In the genomic region with DNA sequence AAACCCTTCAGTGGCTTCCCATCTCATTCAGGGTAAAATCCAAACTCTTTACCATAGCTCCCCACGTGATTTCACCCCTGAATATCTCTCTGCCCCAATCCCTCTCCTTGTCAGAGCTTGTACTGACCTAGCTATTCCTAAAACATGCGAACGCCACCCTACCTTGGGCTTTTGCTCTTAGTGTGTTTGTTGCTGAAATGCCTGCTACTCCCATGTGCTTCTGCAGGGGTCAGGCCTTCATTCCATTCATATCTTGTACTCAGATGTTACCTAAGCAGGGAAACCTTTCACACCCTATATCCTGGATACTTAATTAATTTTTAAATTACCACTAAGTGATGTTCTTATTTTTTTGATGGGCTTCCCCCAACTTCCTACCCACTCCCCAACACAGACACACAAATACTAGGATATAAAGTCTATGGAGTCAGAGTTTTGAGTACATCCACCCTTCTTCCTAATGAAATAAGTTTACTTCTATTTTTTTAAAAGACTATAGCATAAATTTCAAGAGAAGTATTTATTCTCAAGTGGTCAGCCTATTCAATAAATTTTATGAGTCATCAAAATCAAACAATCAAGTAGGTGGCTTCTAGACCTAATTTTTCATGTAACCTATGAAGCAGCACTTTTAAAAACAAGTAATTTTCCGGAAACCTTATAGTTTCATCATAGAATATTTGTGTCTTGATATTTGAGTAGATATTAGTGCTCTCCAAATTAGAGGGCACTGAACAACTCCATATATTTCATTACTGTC, we compare ENCODE assay signal across 1 cellular context.
TF ChIP-seq lines count a peak whose summit lies in the region.

No MANE protein-coding gene starts in this region.

TF ChIP-seq in HCT116, 20 proteins besides CTCF, POLR2A, EP300 and RAD21:
- TF ChIP-seq, protein P1, sequence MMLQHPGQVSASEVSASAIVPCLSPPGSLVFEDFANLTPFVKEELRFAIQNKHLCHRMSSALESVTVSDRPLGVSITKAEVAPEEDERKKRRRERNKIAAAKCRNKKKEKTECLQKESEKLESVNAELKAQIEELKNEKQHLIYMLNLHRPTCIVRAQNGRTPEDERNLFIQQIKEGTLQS (IDR thresholded peaks at IDR 0.05), result no peak
- TF ChIP-seq ELF1 (IDR thresholded peaks at IDR 0.05; ENCODE audit: borderline replicate concordance, low read depth), result no peak
- TF ChIP-seq SRF (IDR thresholded peaks at IDR 0.05; ENCODE audit: low read depth), result no peak
- no peak for TF ChIP-seq EZH2phosphoT487 (IDR thresholded peaks at IDR 0.05; ENCODE audit: borderline replicate concordance)
- no peak for TF ChIP-seq JUND (IDR thresholded peaks at IDR 0.05)
- no peak for TF ChIP-seq CBX3 (IDR thresholded peaks at IDR 0.05; ENCODE audit: low read depth)
- no peak for TF ChIP-seq ZFX (IDR thresholded peaks at IDR 0.05)
- TF ChIP-seq POLR2AphosphoS5 (IDR thresholded peaks at IDR 0.05; ENCODE audit: low read depth, low read length), result no peak
- TF ChIP-seq TCF7L2 (IDR thresholded peaks at IDR 0.05; ENCODE audit: borderline replicate concordance, extremely low read depth, insufficient read depth, insufficient read length), result no peak
- TF ChIP-seq CEBPB (IDR thresholded peaks at IDR 0.05; ENCODE audit: low read depth), result no peak
- TF ChIP-seq, protein P2, sequence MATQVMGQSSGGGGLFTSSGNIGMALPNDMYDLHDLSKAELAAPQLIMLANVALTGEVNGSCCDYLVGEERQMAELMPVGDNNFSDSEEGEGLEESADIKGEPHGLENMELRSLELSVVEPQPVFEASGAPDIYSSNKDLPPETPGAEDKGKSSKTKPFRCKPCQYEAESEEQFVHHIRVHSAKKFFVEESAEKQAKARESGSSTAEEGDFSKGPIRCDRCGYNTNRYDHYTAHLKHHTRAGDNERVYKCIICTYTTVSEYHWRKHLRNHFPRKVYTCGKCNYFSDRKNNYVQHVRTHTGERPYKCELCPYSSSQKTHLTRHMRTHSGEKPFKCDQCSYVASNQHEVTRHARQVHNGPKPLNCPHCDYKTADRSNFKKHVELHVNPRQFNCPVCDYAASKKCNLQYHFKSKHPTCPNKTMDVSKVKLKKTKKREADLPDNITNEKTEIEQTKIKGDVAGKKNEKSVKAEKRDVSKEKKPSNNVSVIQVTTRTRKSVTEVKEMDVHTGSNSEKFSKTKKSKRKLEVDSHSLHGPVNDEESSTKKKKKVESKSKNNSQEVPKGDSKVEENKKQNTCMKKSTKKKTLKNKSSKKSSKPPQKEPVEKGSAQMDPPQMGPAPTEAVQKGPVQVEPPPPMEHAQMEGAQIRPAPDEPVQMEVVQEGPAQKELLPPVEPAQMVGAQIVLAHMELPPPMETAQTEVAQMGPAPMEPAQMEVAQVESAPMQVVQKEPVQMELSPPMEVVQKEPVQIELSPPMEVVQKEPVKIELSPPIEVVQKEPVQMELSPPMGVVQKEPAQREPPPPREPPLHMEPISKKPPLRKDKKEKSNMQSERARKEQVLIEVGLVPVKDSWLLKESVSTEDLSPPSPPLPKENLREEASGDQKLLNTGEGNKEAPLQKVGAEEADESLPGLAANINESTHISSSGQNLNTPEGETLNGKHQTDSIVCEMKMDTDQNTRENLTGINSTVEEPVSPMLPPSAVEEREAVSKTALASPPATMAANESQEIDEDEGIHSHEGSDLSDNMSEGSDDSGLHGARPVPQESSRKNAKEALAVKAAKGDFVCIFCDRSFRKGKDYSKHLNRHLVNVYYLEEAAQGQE (IDR thresholded peaks at IDR 0.05; ENCODE audit: low read depth), result no peak
- TF ChIP-seq MAX (IDR thresholded peaks at IDR 0.05), result no peak
- TF ChIP-seq YY1 (IDR thresholded peaks at IDR 0.05; ENCODE audit: extremely low read depth, insufficient replicate concordance, low read depth, low read length), result no peak
- TF ChIP-seq ZNF274 (IDR thresholded peaks at IDR 0.05; ENCODE audit: low read depth, low read length), result no peak
